ENCODE assay signal across 15 cellular contexts in the genomic region with DNA sequence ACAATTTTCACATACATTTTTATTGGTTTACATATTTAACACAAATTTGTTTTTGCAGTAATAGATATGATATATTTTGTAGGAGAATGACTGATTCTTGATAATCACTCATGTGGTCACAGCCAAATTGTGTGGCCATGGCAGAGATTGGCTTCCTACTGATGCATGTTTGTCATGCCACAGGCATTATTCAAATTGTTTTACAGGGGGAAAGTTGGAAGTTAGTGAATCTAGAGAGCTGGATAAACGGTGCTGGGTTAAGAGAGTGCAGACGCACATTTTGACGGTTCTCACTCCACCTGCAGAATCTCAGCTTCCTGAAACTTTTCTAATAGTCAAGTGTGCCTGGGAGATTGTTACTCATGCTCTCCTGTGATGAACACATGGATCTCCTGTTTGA.
DNase-seq lines count a peak whose midpoint lies in the region; ATAC-seq and TF ChIP-seq lines count a peak whose summit lies in the region.
"Had no signal": no experiment of that assay in that cellular context is flagged by ENCODE, and none has a peak within 500 bp of the region (broad histone marks: within the 10 kb centered on the region; RNA-seq: fewer than 3 reads in every experiment).

No MANE protein-coding gene starts in this region.

- H4K5ac ChIP-seq in mesendoderm (ENCODE audit: low read length) = no peak overlapping the region

- H3K4me2 ChIP-seq in mesendoderm (ENCODE audit: low read length) = no peak overlapping the region

- no peak overlapping the region for H2BK5ac ChIP-seq in mesendoderm (ENCODE audit: low read length)

- no peak overlapping the region for H4K8ac ChIP-seq in mesendoderm (ENCODE audit: low read depth, low read length)

- no peaks in the 10 kb centered on the region for H3K27me3 ChIP-seq in mesendoderm (ENCODE audit: insufficient read depth, low read length, poor library complexity)

- no peak overlapping the region for H2BK15ac ChIP-seq in mesendoderm (replicated peaks; ENCODE audit: low read depth)

- no peaks in the 10 kb centered on the region for H3K79me1 ChIP-seq in mesendoderm (ENCODE audit: low read length)

- TF ChIP-seq CTCF in AG09309 (IDR thresholded peaks at IDR 0.05; ENCODE audit: control insufficient read depth, insufficient read depth, low read depth, low read length, missing control alignments) (no peak), HFFc6 (IDR thresholded peaks at IDR 0.05) (no peak)

- no peak overlapping the region for H3K18ac ChIP-seq in mesendoderm (ENCODE audit: low read length)

- no peak overlapping the region for H2AK5ac ChIP-seq in mesendoderm (ENCODE audit: low read length)

- no peak overlapping the region for H3K9ac ChIP-seq in mesendoderm (ENCODE audit: low read length)

- no peak overlapping the region for H3K27ac Mint-ChIP-seq in HFFc6

- H3K4me3 Mint-ChIP-seq in HFFc6 = no peak overlapping the region

- H3K79me2 ChIP-seq in mesendoderm (ENCODE audit: control insufficient read depth, insufficient read depth, low read length) = no peaks in the 10 kb centered on the region

- peaks cover 8% of the 10 kb centered on the region; the same call in 1 of the 2 replicates for H3K36me3 Mint-ChIP-seq in HFFc6 (ENCODE audit: low read depth)

- no CpG with 5 or more reads among the region's 3 CpGs for WGBS in mesendoderm (ENCODE audit: extremely low coverage, insufficient coverage, low lambda C conversion rate)

- H2BK120ac ChIP-seq in mesendoderm (ENCODE audit: low read depth, low read length) = no peak overlapping the region

- peak; percentile 40 for DNase-seq in AG09309 (ENCODE audit: low read depth)
- DNase-seq in HFFc6 = peak; percentile 37
- DNase-seq in astrocyte of the hippocampus (ENCODE audit: low read depth, low spot score) = peak; percentile 66
- peak; percentile 45 for DNase-seq in mesendoderm
- DNase-seq in stimulated activated CD4-positive, alpha-beta T cell treated with anti-CD3 and anti-CD28 coated beads, Interleukin-2, amount 100 ng/mL, for 48 hours = no peak
- no peak for DNase-seq in NCI-H1092 (lab: John Stamatoyannopoulos, UW)
- DNase-seq: COR-L47, DMS153, KG1, NCI-H1092 treated with DMSO at 0.1 percent for 48 hours, NCI-H1694, NCI-H345, NCI-H526 treated with DMSO at 0.1 percent for 48 hours, SIG-M5 had no signal

- H3K4me3 ChIP-seq in AG09309 (ENCODE audit: control insufficient read depth, low read depth, low read length) (no peak overlapping the region), mesendoderm (ENCODE audit: low read length) (no peak overlapping the region)

- no peak overlapping the region for H3K56ac ChIP-seq in mesendoderm (ENCODE audit: low read length)

- ATAC-seq in GM21737 (IDR thresholded peaks at IDR 0.05; ENCODE audit: unreplicated experiment) = no peak

- no peaks in the 10 kb centered on the region for H3K27me3 Mint-ChIP-seq in HFFc6 (ENCODE audit: insufficient read depth)

- H3K23ac ChIP-seq in mesendoderm (ENCODE audit: low read length) = no peak overlapping the region

- no peaks in the 10 kb centered on the region for H3K36me3 ChIP-seq in mesendoderm (ENCODE audit: control insufficient read depth, insufficient read depth, low read length)

- H3K4me1 ChIP-seq in mesendoderm (ENCODE audit: control insufficient read depth, low read depth, low read length) = no peaks in the 10 kb centered on the region

- no peaks in the 10 kb centered on the region for H3K9me3 Mint-ChIP-seq in HFFc6

- no peak overlapping the region for H3K27ac ChIP-seq in mesendoderm (ENCODE audit: low read depth, low read length)

- H3K4ac ChIP-seq in mesendoderm (ENCODE audit: low read depth, low read length) = no peak overlapping the region

- peaks cover 68% of the 10 kb centered on the region for H3K4me1 Mint-ChIP-seq in HFFc6 (ENCODE audit: low read depth)

Comparison
In these comparisons a context has a peak if more than half of its experiments do, and no peak if none do; other contexts are left out.
1. DNase-seq: peak in AG09309 (single experiment), HFFc6 (single experiment), astrocyte of the hippocampus (single experiment) and mesendoderm (single experiment); none in stimulated activated CD4-positive, alpha-beta T cell treated with anti-CD3 and anti-CD28 coated beads, Interleukin-2, amount 100 ng/mL, for 48 hours (0 of 2) and NCI-H1092 (single experiment).